ENCODE assay signal across 14 cellular contexts in the genomic region with DNA sequence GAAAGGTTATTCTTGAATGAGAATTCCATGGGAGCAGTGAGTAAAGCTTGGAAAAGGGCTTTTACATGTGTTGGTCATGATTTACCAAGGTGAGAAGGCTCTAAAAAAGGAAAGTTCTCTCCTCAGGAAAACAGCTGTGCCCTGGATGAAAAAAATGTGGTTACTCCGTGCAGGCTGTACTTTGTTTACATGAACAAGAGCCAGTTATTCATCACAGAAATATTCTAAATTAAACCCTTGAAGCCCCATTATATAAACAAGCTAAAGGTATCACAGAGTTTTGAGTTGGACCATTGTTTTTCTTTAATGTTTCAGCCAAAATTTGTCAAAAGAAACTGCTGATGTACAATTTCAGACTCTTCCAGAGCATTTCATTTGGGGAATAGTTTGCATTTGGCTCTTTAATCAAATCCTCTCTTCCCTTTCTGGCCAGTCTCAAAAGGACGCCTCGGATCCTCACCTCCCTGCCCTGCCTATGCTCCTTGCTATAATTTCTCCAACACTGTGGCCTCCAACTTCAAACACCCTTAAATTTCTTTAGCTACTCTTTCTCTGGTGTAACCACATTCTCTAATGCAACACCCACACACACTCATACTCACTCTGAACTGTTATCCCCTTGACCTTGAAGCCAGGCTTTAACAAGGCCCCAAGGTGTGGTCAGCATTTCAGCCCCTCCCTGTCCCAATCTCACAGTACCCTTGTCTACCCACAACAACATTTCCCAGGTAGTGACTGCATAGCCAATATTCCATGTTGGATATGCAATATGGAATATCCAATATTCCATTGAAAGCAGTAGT. TPM values are rescaled to one million over a fixed set of nuclear protein-coding genes. Genes with fewer than 3 reads are reported as not detected.
DNase-seq lines count a peak whose midpoint lies in the region; ATAC-seq, FAIRE-seq and TF ChIP-seq lines count a peak whose summit lies in the region.
"Had no signal": no experiment of that assay in that cellular context is flagged by ENCODE, and none has a peak within 500 bp of the region (broad histone marks: within the 10 kb centered on the region; RNA-seq: fewer than 3 reads in every experiment).

No MANE protein-coding gene starts in this region.

- H3K27me3 ChIP-seq in GM12878 (replicated peaks in 1 of 2; ENCODE audit: control insufficient read depth in 2 of 2, insufficient read depth in 2 of 2, low read length in 1 of 2) (no peaks in the 10 kb centered on the region; a peak in 1 of 4 replicates), mesenchymal stem cell (ENCODE audit: control insufficient read depth in 1 of 2, insufficient read depth in 1 of 2, low read length in 2 of 2) (peaks cover 0 to 29% of the 10 kb centered on the region in 2 experiments), stomach smooth muscle (ENCODE audit: control insufficient read depth in 1 of 2, insufficient read depth in 2 of 2, low read length in 2 of 2) (no peaks in the 10 kb centered on the region)

- H3K4me1 ChIP-seq in GM12878 (ENCODE audit: control insufficient read depth, insufficient read depth, low read length) (no peaks in the 10 kb centered on the region; the same call in 1 of the 2 replicates), mesenchymal stem cell (ENCODE audit: control insufficient read depth, insufficient read depth, low read depth, low read length) (peaks cover 9% of the 10 kb centered on the region), stomach smooth muscle (ENCODE audit: control insufficient read depth, insufficient read depth, low read length) (peaks cover 47% of the 10 kb centered on the region)

- peak overlapping the region in 1 of 2 experiments; percentile 87 for H3K23ac ChIP-seq in mesenchymal stem cell (ENCODE audit: low read length in 2 of 2)

- ATAC-seq in GM12878 (no peak; the same call in 2 of the 3 replicates), HG03175 (IDR thresholded peaks at IDR 0.05; ENCODE audit: unreplicated experiment) (no peak), GM19328 (IDR thresholded peaks at IDR 0.05; ENCODE audit: unreplicated experiment) (no peak)

- RAD21 ChIA-PET in GM12878 (lab: Charles Lee; ENCODE audit: unreplicated experiment): interaction anchor here (1.0 kb wide), 1 partner anchor 10 kb away, joined by 4 read pairs; no protein-coding TSS in a partner anchor

- H2BK120ac ChIP-seq in mesenchymal stem cell (ENCODE audit: low read depth, low read length): no peak overlapping the region

- FAIRE-seq in GM12878 (lab: Jason Lieb, UNC): no peak
- FAIRE-seq: GM12891 had no signal

- TF ChIP-seq CTCF in GM12878 (IDR thresholded peaks at IDR 0.05 in 2 of 3, conservative IDR thresholded peaks at IDR 0.05 in 1 of 3; ENCODE audit: control insufficient read depth in 2 of 3, extremely low read depth in 1 of 3, insufficient read depth in 1 of 3, low read depth in 3 of 3, low read length in 3 of 3): no peak

- POLR2A ChIA-PET in GM12878 (lab: Charles Lee): interaction anchor here (0.9 kb wide), 1 partner anchor 10 kb away, joined by 3 read pairs; no protein-coding TSS in a partner anchor

- CTCF ChIA-PET in GM12878 (lab: Yijun Ruan, JAX): interaction anchor here (0.6 to 1.2 kb wide), 3 partner anchors 13 to 44 kb away, joined by 3 read pairs; no protein-coding TSS in a partner anchor

- no peak for TF ChIP-seq RAD21 in GM12878 (IDR thresholded peaks at IDR 0.05; ENCODE audit: insufficient read depth, low read depth, low read length)

- H2BK15ac ChIP-seq in mesenchymal stem cell (ENCODE audit: low read depth, poor library complexity, severe bottlenecking): no peak overlapping the region

- peak overlapping the region in 1 of 2 experiments; percentile 95 for H2BK12ac ChIP-seq in mesenchymal stem cell (ENCODE audit: low read length in 2 of 2)

- no peak overlapping the region for H2BK5ac ChIP-seq in mesenchymal stem cell (ENCODE audit: low read depth, low read length, poor library complexity, severe bottlenecking)

- H3K4me2 ChIP-seq in GM12878 (ENCODE audit: control insufficient read depth, insufficient read depth): no peak overlapping the region
- no peak overlapping the region for H3K4me2 ChIP-seq in mesenchymal stem cell (ENCODE audit: low read length, poor library complexity, severe bottlenecking)

- H4K8ac ChIP-seq in mesenchymal stem cell (ENCODE audit: low read length): no peak overlapping the region

- H3K27ac ChIP-seq in GM12878 (ENCODE audit: control insufficient read depth, insufficient read depth) (no peak overlapping the region), mesenchymal stem cell (ENCODE audit: low read length, poor library complexity, severe bottlenecking) (peak overlapping the region; percentile 44), stomach smooth muscle (ENCODE audit: low read length) (peak overlapping the region; percentile 72)

- H2AK5ac ChIP-seq in mesenchymal stem cell (ENCODE audit: low read length, severe bottlenecking): peak overlapping the region; percentile 58

- no peaks in the 10 kb centered on the region for H3K79me1 ChIP-seq in mesenchymal stem cell (replicated peaks; ENCODE audit: low read length, poor library complexity, severe bottlenecking)

- peak overlapping the region; percentile 45 to 86 for H3K18ac ChIP-seq in mesenchymal stem cell (ENCODE audit: low read depth in 1 of 2, low read length in 2 of 2)

- BruUV-seq in GM12878 (replicated peaks; lab: Mats Ljungman, UMichigan): no TSS peak

- H3K4ac ChIP-seq in mesenchymal stem cell (ENCODE audit: low read depth in 1 of 2, low read length in 2 of 2): peak overlapping the region in 1 of 2 experiments; percentile 86

- TF ChIP-seq EP300 in GM12878 (IDR thresholded peaks at IDR 0.05; ENCODE audit: borderline replicate concordance in 1 of 2, control insufficient read depth in 1 of 2, low read depth in 2 of 2, low read length in 2 of 2): no peak

- no peaks in the 10 kb centered on the region for H3K79me2 ChIP-seq in GM12878 (ENCODE audit: control insufficient read depth, insufficient read depth, low read length)

- intact Hi-C loops in GM12878 (cut with micrococcal nuclease; ENCODE audit: unreplicated experiment): no loop called here

- no peak overlapping the region for H2AFZ ChIP-seq in GM12878 (ENCODE audit: control insufficient read depth, low read depth, low read length)
- H2AFZ ChIP-seq in mesenchymal stem cell (ENCODE audit: low read depth, low read length): no peak overlapping the region

- no peaks in the 10 kb centered on the region for H4K20me1 ChIP-seq in GM12878 (ENCODE audit: control insufficient read depth, insufficient read depth)

- H3K9me3 ChIP-seq in GM12878 (replicated peaks; ENCODE audit: control insufficient read depth, insufficient read depth, low read length) (no peaks in the 10 kb centered on the region; the same call in 2 of the 3 replicates), mesenchymal stem cell (ENCODE audit: control insufficient read depth, low read length) (no peaks in the 10 kb centered on the region), stomach smooth muscle (ENCODE audit: control insufficient read depth in 2 of 2, low read length in 2 of 2) (no peaks in the 10 kb centered on the region)

- H3K4me3 ChIP-seq in GM12878 (no peak overlapping the region), mesenchymal stem cell (ENCODE audit: insufficient read depth in 1 of 2, low read depth in 1 of 2, low read length in 2 of 2) (no peak overlapping the region), stomach smooth muscle (ENCODE audit: low read length in 2 of 2) (peak overlapping the region in 1 of 2 donors; percentile 18)

- WGBS in GM12878 (ENCODE audit: insufficient coverage, insufficient replicate concordance, low lambda C conversion rate, missing lambda C conversion rate): 59% methylated on average over 3 of the region's 3 CpGs
- 30% methylated on average over 2 of the region's 3 CpGs for WGBS in mesenchymal stem cell

- DNase-seq in HS-5 (ENCODE audit: low read depth) (peak; percentile 1), GM12878 (ENCODE audit: low read depth, low spot score) (no peak), mesenchymal stem cell (peak; percentile 78), DMS79 (lab: John Stamatoyannopoulos, UW) (no peak)
- no peak for DNase-seq in stimulated activated CD4-positive, alpha-beta T cell treated with anti-CD3 and anti-CD28 coated beads, Interleukin-15, amount 100 ng/mL, for 24 hours
- DNase-seq: activated CD4-positive, alpha-beta memory T cell treated with anti-CD3 and anti-CD28 coated beads, Interleukin-2, amount 10 ng/mL, durations not matched to agents 7 days and 5 days; activated naive CD8-positive, alpha-beta T cell treated with anti-CD3 and anti-CD28 coated beads, Interleukin-2, amount 10 ng/mL, durations not matched to agents 7 days and 5 days; NCI-H1092; NCI-H774; nucleus accumbens had no signal

- in situ Hi-C loops in GM12878 (cut with MboI): no loop called here

- SMC1A ChIA-PET in GM12878 (lab: Charles Lee; ENCODE audit: uncharacterized antibody, unreplicated experiment): interaction anchor here (1.0 to 1.7 kb wide), 2 partner anchors 10 to 13 kb away, joined by 3 to 6 read pairs; no protein-coding TSS in a partner anchor

- no peak for TF ChIP-seq POLR2A in GM12878 (IDR thresholded peaks at IDR 0.05; ENCODE audit: low read depth, low read length)

- no peak overlapping the region for H4K91ac ChIP-seq in mesenchymal stem cell (ENCODE audit: low read length)

- H3K9ac ChIP-seq in GM12878 (ENCODE audit: control insufficient read depth, insufficient read depth, low read length): no peak overlapping the region
- no peak overlapping the region for H3K9ac ChIP-seq in mesenchymal stem cell (ENCODE audit: low read length)
- H3K9ac ChIP-seq in stomach smooth muscle (ENCODE audit: low read length in 2 of 2): no peak overlapping the region

- no peaks in the 10 kb centered on the region for H3K36me3 ChIP-seq in GM12878 (ENCODE audit: control insufficient read depth in 2 of 2, insufficient read depth in 2 of 2, low read length in 1 of 2)
- no peaks in the 10 kb centered on the region for H3K36me3 ChIP-seq in mesenchymal stem cell (ENCODE audit: control insufficient read depth in 1 of 2, insufficient read depth in 2 of 2, low read depth in 1 of 2, low read length in 2 of 2)
- H3K36me3 ChIP-seq in stomach smooth muscle (ENCODE audit: control insufficient read depth in 2 of 2, insufficient read depth in 2 of 2, low read length in 2 of 2): peaks cover 0 to 2% of the 10 kb centered on the region in 2 donors

- H3K14ac ChIP-seq in mesenchymal stem cell (ENCODE audit: low read length in 2 of 2): no peak overlapping the region

RNA-seq across cellular contexts. Expression of a gene that starts 47.3 kb away (rescaled TPM):
- 1.2 and 1.5 TPM in 2 replicates for total RNA-seq in GM12878 (2013; cell fraction: nucleolus; rRNA removed)
- total RNA-seq in GM12878 (2014; rRNA removed) (0.71 and 1.1 TPM in 2 replicates), GM12878 (2014; rRNA removed; fragmentation: Illumina TruSeq; extraction: Trizol) (0.27 and 0.32 TPM in 2 replicates), GM12878 (2021) (0.37 and 0.49 TPM in 2 replicates)
- 2.0 TPM for polyA plus RNA-seq in GM12878 (2011; ENCODE audit: low read depth)
- polyA plus RNA-seq in GM12878 (2011; rRNA removed) (2.7 and 4.0 TPM in 2 replicates), GM12878 (2014; fragmentation: Illumina TruSeq; extraction: Trizol) (0.32 and 0.43 TPM in 2 replicates), GM12878 (2014; fragmentation: Nextera tagmentation; extraction: Ambion mirVana) (under 1 TPM; 0.03 to 0.07 TPM), GM12878 (2014; rRNA removed) (0.41 and 0.76 TPM in 2 replicates), GM12878 (2016; fragmentation: Nextera tagmentation; extraction: Ambion mirVana) (under 1 TPM; 0.31 to 0.37 TPM)
- 5.0 and 5.3 TPM in 2 replicates for polyA plus RNA-seq in GM12878 (2011; cell fraction: cytosol; rRNA removed)
- polyA plus RNA-seq in GM12878 (2011; cell fraction: nucleus; rRNA removed): 10.6 and 13.4 TPM in 2 replicates
- 3.0 and 3.2 TPM in 2 replicates for polyA plus RNA-seq in GM12878 (2012)
- 3.6 and 8.2 TPM in 2 replicates for polyA minus RNA-seq in GM12878 (2011; rRNA and poly(A)+ RNA removed)
- 3.6 and 4.4 TPM in 2 replicates for polyA minus RNA-seq in GM12878 (2011; cell fraction: cytosol; rRNA and poly(A)+ RNA removed)
- 2.7 and 5.7 TPM in 2 replicates for polyA minus RNA-seq in GM12878 (2011; cell fraction: nucleus; rRNA and poly(A)+ RNA removed)
- polyA plus RNA-seq in mesenchymal stem cell (2013, experiment 1 of 2): 60.2 TPM
- 57.6 TPM for polyA plus RNA-seq in mesenchymal stem cell (2013, experiment 2 of 2)

Comparison
In these comparisons a context has a peak if more than half of its experiments do, and no peak if none do; other contexts are left out.
1. DNase-seq: peak in HS-5 (single experiment) and mesenchymal stem cell (single experiment); none in GM12878 (single experiment), stimulated activated CD4-positive, alpha-beta T cell treated with anti-CD3 and anti-CD28 coated beads, Interleukin-15, amount 100 ng/mL, for 24 hours (single experiment) and DMS79 (single experiment).